8 cellular contexts compared by ENCODE assay signal in genomic region chr6:1381397-1382330, GRCh38. TPM values are rescaled to one million over a fixed set of nuclear protein-coding genes. Genes with fewer than 3 reads are reported as not detected.
DNase-seq lines count a peak whose midpoint lies in the region; ATAC-seq and TF ChIP-seq lines count a peak whose summit lies in the region.

No MANE protein-coding gene starts in this region.

- H4K91ac ChIP-seq in IMR-90 (ENCODE audit: insufficient read depth, low read depth, low read length): no peak overlapping the region

- peak; percentile 76 for TF ChIP-seq CTCF in IMR-90 (conservative IDR thresholded peaks at IDR 0.05; ENCODE audit: low read depth, low read length)

- no peak overlapping the region for H3K27ac Mint-ChIP-seq in dendritic cell treated with granulocyte-macrophage colony-stimulating factor and Interleukin-4, amounts not matched to agents 40 ng/mL and 50 ng/mL, for 4 days
- no peak overlapping the region for H3K27ac Mint-ChIP-seq in memory B cell

- BruUV-seq in IMR-90 (replicated peaks; lab: Mats Ljungman, UMichigan): no TSS peak

- peaks cover 97% of the 10 kb centered on the region for H3K27me3 Mint-ChIP-seq in dendritic cell treated with granulocyte-macrophage colony-stimulating factor and Interleukin-4, amounts not matched to agents 40 ng/mL and 50 ng/mL, for 4 days
- peaks cover 30% of the 10 kb centered on the region for H3K27me3 Mint-ChIP-seq in memory B cell

- H3K9me3 ChIP-seq in IMR-90 (ENCODE audit: control insufficient read depth, insufficient read depth, low read length): peaks cover 3% of the 10 kb centered on the region; the same call in 1 of the 2 replicates

- no peak overlapping the region for H2BK15ac ChIP-seq in IMR-90 (ENCODE audit: low read depth, low read length)

- 4% methylated on average over 15 of the region's 90 CpGs; no CpG with 5 or more reads in 1 of the 2 experiments for WGBS in IMR-90 (ENCODE audit: extremely low coverage in 2 of 2, insufficient read length in 1 of 2), 2 experiments

- no peak overlapping the region for H3K4ac ChIP-seq in IMR-90 (ENCODE audit: low read depth, low read length)

- ATAC-seq in IMR-90 (ENCODE audit: low read depth) (peak; percentile 94), memory B cell (ENCODE audit: low read depth) (peak; percentile 32), HG02798 (IDR thresholded peaks at IDR 0.05; ENCODE audit: poor library complexity, unreplicated experiment) (no peak)

- 0 out of 2 replicates have a peak, but pooled peaks have one; percentile 24 for TF ChIP-seq POLR2A in IMR-90 (IDR thresholded peaks at IDR 0.05; ENCODE audit: low read depth, low read length)

- H3K36me3 ChIP-seq in IMR-90 (ENCODE audit: control insufficient read depth, insufficient read depth, low read length): no peaks in the 10 kb centered on the region

- in situ Hi-C loops in IMR-90 (cut with MboI; ENCODE audit: low sequenced_read_pairs): loop anchor here (5.0 to 25.0 kb wide), 2 partner anchors 469 to 584 kb away; no protein-coding TSS in a partner anchor

- H4K8ac ChIP-seq in IMR-90 (ENCODE audit: low read depth in 2 of 2, low read length in 2 of 2): no peak overlapping the region

- peaks cover 28% of the 10 kb centered on the region for H3K4me1 Mint-ChIP-seq in dendritic cell treated with granulocyte-macrophage colony-stimulating factor and Interleukin-4, amounts not matched to agents 40 ng/mL and 50 ng/mL, for 4 days (ENCODE audit: low read depth)
- peaks cover 8% of the 10 kb centered on the region for H3K4me1 Mint-ChIP-seq in memory B cell

- POLR2A ChIA-PET in IMR-90 (lab: Charles Lee; ENCODE audit: unreplicated experiment): interaction anchor here (0.6 kb wide), 1 partner anchor 455 kb away, joined by 5 read pairs; no protein-coding TSS in a partner anchor

- H3K4me3 Mint-ChIP-seq in dendritic cell treated with granulocyte-macrophage colony-stimulating factor and Interleukin-4, amounts not matched to agents 40 ng/mL and 50 ng/mL, for 4 days: peak overlapping the region; percentile 32
- H3K4me3 Mint-ChIP-seq in memory B cell: no peak overlapping the region

- H2BK5ac ChIP-seq in IMR-90 (ENCODE audit: low read depth, low read length, poor library complexity, severe bottlenecking): no peak overlapping the region

- no peak overlapping the region for H2BK20ac ChIP-seq in IMR-90 (ENCODE audit: low read depth, low read length)

- dilution Hi-C loops in IMR-90 (cut with HindIII; ENCODE audit: low sequenced_read_pairs, unreplicated experiment): no loop called here

- H3K27me3 ChIP-seq in IMR-90 (ENCODE audit: control insufficient read depth, insufficient read depth, low read length): peaks cover 47% of the 10 kb centered on the region

- H2AK9ac ChIP-seq in IMR-90 (replicated peaks; ENCODE audit: low read depth, low read length, poor library complexity): no peak overlapping the region

- no peaks in the 10 kb centered on the region for H3K79me1 ChIP-seq in IMR-90 (ENCODE audit: low read depth in 1 of 2, low read length in 2 of 2)

- no peak overlapping the region for H3K18ac ChIP-seq in IMR-90 (ENCODE audit: low read depth, low read length)

- H3K4me2 ChIP-seq in IMR-90 (ENCODE audit: low read depth, low read length): peak overlapping the region; percentile 98

- H2AFZ ChIP-seq in IMR-90 (replicated peaks; ENCODE audit: low read length, poor library complexity): peak overlapping the region; percentile 85

- DNase-seq in COLO829 (ENCODE audit: low spot score) (peak; percentile 42), IMR-90 (no peak), memory B cell (ENCODE audit: low spot score in 2 of 2) (peak; percentile 42 to 68), NCI-H128 (lab: John Stamatoyannopoulos, UW; ENCODE audit: unreplicated experiment) (no peak)
- DNase-seq in activated CD4-positive, alpha-beta T cell treated with anti-CD3 and anti-CD28 coated beads for 24 hours (ENCODE audit: low read depth in 2 of 2): peak; percentile 41 to 54
- peak; percentile 44 for DNase-seq in stimulated activated CD8-positive, alpha-beta memory T cell treated with anti-CD3 and anti-CD28 coated beads, Interleukin-4, amount 100 ng/mL, for 24 hours (ENCODE audit: low read depth)

- H3K4me3 ChIP-seq in IMR-90 (ENCODE audit: insufficient read depth, low read depth, low read length): peak overlapping the region; percentile 44

- no peak overlapping the region for H4K5ac ChIP-seq in IMR-90 (ENCODE audit: low read depth, low read length)

- no peaks in the 10 kb centered on the region for H3K9me1 ChIP-seq in IMR-90 (ENCODE audit: insufficient read depth, low read length)

- no peak overlapping the region for H3K27ac ChIP-seq in IMR-90 (ENCODE audit: insufficient read depth, low read length)

- H3K56ac ChIP-seq in IMR-90 (ENCODE audit: extremely low read depth, insufficient read depth, low read length): no peak overlapping the region

- no peak overlapping the region for H3K14ac ChIP-seq in IMR-90 (replicated peaks; ENCODE audit: low read depth, low read length)

- no peaks in the 10 kb centered on the region for H3K9me3 Mint-ChIP-seq in dendritic cell treated with granulocyte-macrophage colony-stimulating factor and Interleukin-4, amounts not matched to agents 40 ng/mL and 50 ng/mL, for 4 days
- no peaks in the 10 kb centered on the region for H3K9me3 Mint-ChIP-seq in memory B cell

- peaks cover 8% of the 10 kb centered on the region; the same call in 1 of the 2 replicates for H3K4me1 ChIP-seq in IMR-90 (ENCODE audit: control insufficient read depth, insufficient read depth, low read length)

- CTCF ChIA-PET in IMR-90 (lab: Yijun Ruan, JAX): interaction anchor here (0.5 to 1.1 kb wide), 8 partner anchors 15 to 560 kb away, joined by 3 to 6 read pairs (median 3); no protein-coding TSS in a partner anchor

- H2AK5ac ChIP-seq in IMR-90 (ENCODE audit: low read depth, low read length): no peak overlapping the region

- intact Hi-C loops in IMR-90 (cut with micrococcal nuclease): loop anchor here (1.0 to 5.0 kb wide), 4 partner anchors 468 to 789 kb away; no protein-coding TSS in a partner anchor
- intact Hi-C loops in dendritic cell treated with granulocyte-macrophage colony-stimulating factor and Interleukin-4, amounts not matched to agents 40 ng/mL and 50 ng/mL, for 4 days (cut with micrococcal nuclease): loop anchor here (1.0 to 5.0 kb wide), 2 partner anchors 118 to 584 kb away; no protein-coding TSS in a partner anchor

- H3K9ac ChIP-seq in IMR-90 (ENCODE audit: low read depth, low read length): no peak overlapping the region

- H3K36me3 Mint-ChIP-seq in dendritic cell treated with granulocyte-macrophage colony-stimulating factor and Interleukin-4, amounts not matched to agents 40 ng/mL and 50 ng/mL, for 4 days (ENCODE audit: low read depth): no peaks in the 10 kb centered on the region
- no peaks in the 10 kb centered on the region for H3K36me3 Mint-ChIP-seq in memory B cell

- peak; percentile 87 for TF ChIP-seq RAD21 in IMR-90 (IDR thresholded peaks at IDR 0.05; ENCODE audit: low read length)

- H2BK120ac ChIP-seq in IMR-90 (ENCODE audit: low read depth, low read length): no peak overlapping the region

- H3K23ac ChIP-seq in IMR-90 (ENCODE audit: low read depth, low read length): no peak overlapping the region

- no peaks in the 10 kb centered on the region for H4K20me1 ChIP-seq in IMR-90 (ENCODE audit: insufficient read depth, low read length)

TF ChIP-seq in IMR-90, 13 proteins besides CTCF, POLR2A, EP300 and RAD21:
- no peak for TF ChIP-seq MAFK (IDR thresholded peaks at IDR 0.05; ENCODE audit: low read depth, low read length)
- TF ChIP-seq MAZ (IDR thresholded peaks at IDR 0.05; ENCODE audit: borderline replicate concordance, low read depth, low read length): peak; percentile 68; the same call in 1 of the 2 replicates
- TF ChIP-seq SMC3 (IDR thresholded peaks at IDR 0.05; ENCODE audit: low read depth, low read length): peak; percentile 82

RNA-seq across cellular contexts. Expression of gene FOXF2, which starts 7.7 kb away (rescaled TPM):
- total RNA-seq in IMR-90 (2012; rRNA removed): 2.5 TPM in 2 replicates
- 16.3 and 17.3 TPM in 2 replicates for polyA plus RNA-seq in IMR-90 (2012; rRNA removed)
- polyA plus RNA-seq in IMR-90 (2012; cell fraction: cytosol; rRNA removed): 13.8 and 25.8 TPM in 2 replicates
- 11.7 and 17.4 TPM in 2 replicates for polyA plus RNA-seq in IMR-90 (2012; cell fraction: nucleus; rRNA removed; ENCODE audit: low replicate concordance)

Comparison
In these comparisons a context has a peak if more than half of its experiments do, and no peak if none do; other contexts are left out.
1. DNase-seq: peak in COLO829 (single experiment), activated CD4-positive, alpha-beta T cell treated with anti-CD3 and anti-CD28 coated beads for 24 hours (2 of 2), memory B cell (2 of 2) and stimulated activated CD8-positive, alpha-beta memory T cell treated with anti-CD3 and anti-CD28 coated beads, Interleukin-4, amount 100 ng/mL, for 24 hours (single experiment); none in IMR-90 (single experiment) and NCI-H128 (single experiment).